ENCODE assay signal across 16 cellular contexts in the genomic region with DNA sequence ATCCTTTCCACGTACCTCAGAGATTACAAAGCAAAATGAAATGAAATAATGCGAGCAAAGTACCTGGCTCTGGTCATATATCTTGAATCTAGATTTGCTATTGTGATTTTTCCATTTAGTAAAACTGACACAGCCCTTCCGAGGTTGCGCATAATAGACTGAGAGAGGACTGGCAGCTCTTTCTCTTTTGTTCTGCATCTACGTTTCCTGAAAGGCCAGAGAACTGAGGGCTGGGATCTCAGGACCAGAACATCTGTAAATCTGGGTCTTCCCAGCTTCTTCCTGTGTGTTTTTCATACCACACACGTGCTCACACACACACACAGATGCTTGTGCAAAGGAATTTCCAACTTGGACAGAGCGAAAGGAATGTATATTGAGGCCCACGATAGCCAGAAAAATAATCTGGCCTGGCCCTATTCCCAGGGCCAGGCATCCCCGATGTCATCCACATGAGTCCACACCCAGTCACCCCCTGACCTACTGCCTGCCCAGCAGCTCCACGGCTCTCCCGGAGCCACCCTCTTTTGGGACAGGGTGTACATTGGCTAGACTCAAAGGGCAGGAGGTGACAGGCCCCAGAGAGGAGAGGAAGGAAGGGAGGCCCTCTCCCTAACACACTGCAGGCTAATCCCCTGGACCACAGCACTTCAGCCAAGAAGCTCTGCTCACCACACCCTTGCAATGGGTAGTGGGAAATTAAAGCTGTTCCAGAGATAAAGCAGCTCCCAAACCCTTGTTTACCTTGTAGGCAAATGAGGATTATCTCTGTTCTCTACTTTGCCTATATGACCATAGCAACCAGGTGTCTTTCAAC. TPM values are rescaled to one million over a fixed set of nuclear protein-coding genes. Genes with fewer than 3 reads are reported as not detected.
DNase-seq lines count a peak whose midpoint lies in the region; ATAC-seq and TF ChIP-seq lines count a peak whose summit lies in the region.
"Had no signal": no experiment of that assay in that cellular context is flagged by ENCODE, and none has a peak within 500 bp of the region (broad histone marks: within the 10 kb centered on the region; RNA-seq: fewer than 3 reads in every experiment).

No MANE protein-coding gene starts in this region.

- no peaks in the 10 kb centered on the region for H3K36me3 ChIP-seq in adipocyte (ENCODE audit: control insufficient read depth, insufficient read depth, low read length, severe bottlenecking)

- peaks cover 29% of the 10 kb centered on the region for H3K4me1 ChIP-seq in adipocyte (ENCODE audit: control insufficient read depth, insufficient read depth, low read length)

- H3K27me3 Mint-ChIP-seq in immature natural killer cell (ENCODE audit: low read depth in 3 of 3) = peaks cover 0 to 3% (median 2%) of the 10 kb centered on the region in 3 donors
- no peaks in the 10 kb centered on the region for H3K27me3 Mint-ChIP-seq in activated naive CD8-positive, alpha-beta T cell treated with anti-CD3 and anti-CD28 coated beads, Interleukin-2, amount 50 U/mL, for 24 hours
- H3K27me3 Mint-ChIP-seq: activated naive CD4-positive, alpha-beta T cell treated with anti-CD3 and anti-CD28 coated beads, Interleukin-2, amount 50 U/mL, for 24 hours; CD8-positive, alpha-beta memory T cell; stimulated activated naive CD8-positive, alpha-beta T cell treated with anti-CD3 and anti-CD28 coated beads, Interleukin-15, amount 100 ng/mL, for 72 hours had no signal

- in situ Hi-C loops in GM13977 (cut with MboI; ENCODE audit: low pct_unique_long_range_greater_than_20kb, low sequenced_read_pairs, unreplicated experiment) = no loop called here

- no peaks in the 10 kb centered on the region for H3K9me3 Mint-ChIP-seq in immature natural killer cell
- H3K9me3 Mint-ChIP-seq in activated naive CD8-positive, alpha-beta T cell treated with anti-CD3 and anti-CD28 coated beads, Interleukin-2, amount 50 U/mL, for 24 hours = no peaks in the 10 kb centered on the region
- H3K9me3 Mint-ChIP-seq: activated naive CD4-positive, alpha-beta T cell treated with anti-CD3 and anti-CD28 coated beads, Interleukin-2, amount 50 U/mL, for 24 hours; CD8-positive, alpha-beta memory T cell; nephron progenitor cell; stimulated activated naive CD8-positive, alpha-beta T cell treated with anti-CD3 and anti-CD28 coated beads, Interleukin-15, amount 100 ng/mL, for 72 hours had no signal

- DNase-seq in GM03348 (ENCODE audit: low spot score) (peak; percentile 29), adipocyte (ENCODE audit: low read depth) (peak; percentile 55), Right ventricle myocardium superior (peak; percentile 66), retinal pigment epithelial cell (ENCODE audit: low read depth) (peak; percentile 9), immature natural killer cell (no peak), GM13977 (ENCODE audit: low spot score) (no peak)
- DNase-seq in activated naive CD8-positive, alpha-beta T cell treated with anti-CD3 and anti-CD28 coated beads, Interleukin-2, amount 50 U/mL, for 24 hours = no peak
- DNase-seq: activated CD4-positive, alpha-beta T cell treated with anti-CD3 and anti-CD28 coated beads, Interleukin-2, amount 50 U/mL, for 4 hours; CD8-positive, alpha-beta memory T cell; NCI-H524 treated with DMSO at 0.1 percent for 48 hours; nephron progenitor cell; stimulated activated CD4-positive, alpha-beta T cell treated with anti-CD3 and anti-CD28 coated beads, Interleukin-2, amount 100 ng/mL, for 24 hours; stimulated activated naive CD8-positive, alpha-beta T cell treated with anti-CD3 and anti-CD28 coated beads, Interleukin-15, amount 100 ng/mL, for 72 hours had no signal

- no peak overlapping the region for H3K27ac Mint-ChIP-seq in immature natural killer cell
- H3K27ac Mint-ChIP-seq in activated naive CD8-positive, alpha-beta T cell treated with anti-CD3 and anti-CD28 coated beads, Interleukin-2, amount 50 U/mL, for 24 hours = no peak overlapping the region
- H3K27ac Mint-ChIP-seq: activated naive CD4-positive, alpha-beta T cell treated with anti-CD3 and anti-CD28 coated beads, Interleukin-2, amount 50 U/mL, for 24 hours; CD8-positive, alpha-beta memory T cell had no signal

- no peaks in the 10 kb centered on the region for H3K27me3 ChIP-seq in adipocyte (replicated peaks; ENCODE audit: control insufficient read depth, insufficient read depth, low read length)

- intact Hi-C loops in Right ventricle myocardium superior (cut with DNase I) = no loop called here

- peak overlapping the region; percentile 4 for H3K9ac ChIP-seq in adipocyte (ENCODE audit: low read length)

- H3K4me3 ChIP-seq in adipocyte (ENCODE audit: low read length) (no peak overlapping the region), retinal pigment epithelial cell (ENCODE audit: low read length) (no peak overlapping the region)
- H3K4me3 ChIP-seq: SK-N-MC had no signal

- TF ChIP-seq CTCF in retinal pigment epithelial cell (conservative IDR thresholded peaks at IDR 0.05; ENCODE audit: low read depth, low read length) (no peak), GM13977 (IDR thresholded peaks at IDR 0.05; ENCODE audit: extremely low read depth, insufficient read depth, missing control alignments) (no peak)

- peak; percentile 52 for ATAC-seq in Right ventricle myocardium superior (ENCODE audit: poor library complexity)
- ATAC-seq in GM19463 (IDR thresholded peaks at IDR 0.05; ENCODE audit: unreplicated experiment) = no peak
- no peak for ATAC-seq in activated naive CD8-positive, alpha-beta T cell treated with anti-CD3 and anti-CD28 coated beads, Interleukin-2, amount 50 U/mL, for 24 hours
- ATAC-seq: stimulated activated naive CD8-positive, alpha-beta T cell treated with anti-CD3 and anti-CD28 coated beads, Interleukin-15, amount 100 ng/mL, for 72 hours had no signal

- H3K4me1 Mint-ChIP-seq in immature natural killer cell = no peaks in the 10 kb centered on the region
- peaks cover 8% of the 10 kb centered on the region for H3K4me1 Mint-ChIP-seq in activated naive CD8-positive, alpha-beta T cell treated with anti-CD3 and anti-CD28 coated beads, Interleukin-2, amount 50 U/mL, for 24 hours
- H3K4me1 Mint-ChIP-seq: nephron progenitor cell had no signal

- no peak overlapping the region for H3K4me3 Mint-ChIP-seq in immature natural killer cell
- H3K4me3 Mint-ChIP-seq in activated naive CD8-positive, alpha-beta T cell treated with anti-CD3 and anti-CD28 coated beads, Interleukin-2, amount 50 U/mL, for 24 hours = no peak overlapping the region
- H3K4me3 Mint-ChIP-seq: activated naive CD4-positive, alpha-beta T cell treated with anti-CD3 and anti-CD28 coated beads, Interleukin-2, amount 50 U/mL, for 24 hours; nephron progenitor cell; stimulated activated naive CD8-positive, alpha-beta T cell treated with anti-CD3 and anti-CD28 coated beads, Interleukin-15, amount 100 ng/mL, for 72 hours had no signal

- no peaks in the 10 kb centered on the region for H3K9me3 ChIP-seq in adipocyte (ENCODE audit: control insufficient read depth, low read length)

- peaks cover 0 to 5% (median 0%) of the 10 kb centered on the region in 3 donors for H3K36me3 Mint-ChIP-seq in immature natural killer cell
- peaks cover 5% of the 10 kb centered on the region for H3K36me3 Mint-ChIP-seq in activated naive CD8-positive, alpha-beta T cell treated with anti-CD3 and anti-CD28 coated beads, Interleukin-2, amount 50 U/mL, for 24 hours (ENCODE audit: low read depth)

RNA-seq across cellular contexts. Expression of a gene that starts 41.8 kb away (rescaled TPM):
- total RNA-seq in Right ventricle myocardium superior = 22.6 TPM
- 10 to 100 TPM; 11.0 to 27.2 (median 12.1) TPM for polyA plus RNA-seq in immature natural killer cell

Comparison
In these comparisons a context has a peak if more than half of its experiments do, and no peak if none do; other contexts are left out.
1. DNase-seq: peak in GM03348 (single experiment), adipocyte (single experiment), Right ventricle myocardium superior (single experiment) and retinal pigment epithelial cell (single experiment); none in immature natural killer cell (0 of 3), activated naive CD8-positive, alpha-beta T cell treated with anti-CD3 and anti-CD28 coated beads, Interleukin-2, amount 50 U/mL, for 24 hours (single experiment) and GM13977 (single experiment).